ENCODE assay signal across 16 cellular contexts in the genomic region with DNA sequence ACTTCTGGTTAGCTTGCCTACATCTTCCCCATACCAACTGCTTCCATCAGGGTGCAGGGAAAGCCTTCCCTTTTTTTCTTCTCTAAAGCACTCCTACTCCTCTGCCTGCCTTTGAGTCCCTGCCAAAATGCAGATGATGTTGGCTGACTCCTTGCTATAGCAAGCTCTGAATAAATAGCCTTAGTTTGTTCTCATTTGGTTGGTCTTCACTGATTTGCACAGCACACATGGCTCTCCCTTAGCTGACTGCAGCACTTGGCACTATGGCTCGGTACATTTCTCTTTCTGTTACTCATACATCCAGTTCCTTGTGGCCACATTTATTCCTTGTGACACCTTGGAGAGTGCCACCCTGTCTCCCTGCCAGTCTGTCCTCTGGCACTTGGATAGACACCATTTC.
A peak's percentile ranks its signal among the peaks of the same experiment; 100 is the strongest.
DNase-seq lines count a peak whose midpoint lies in the region; ATAC-seq and TF ChIP-seq lines count a peak whose summit lies in the region.
"Had no signal": no experiment of that assay in that cellular context is flagged by ENCODE, and none has a peak within 500 bp of the region (broad histone marks: within the 10 kb centered on the region; RNA-seq: fewer than 3 reads in every experiment).

No MANE protein-coding gene starts in this region.

- peaks cover 2 to 15% of the 10 kb centered on the region in 2 donors for H3K9me3 Mint-ChIP-seq in effector memory CD8-positive, alpha-beta T cell

- ATAC-seq in effector memory CD8-positive, alpha-beta T cell (replicated peaks) = no peak
- no peak for ATAC-seq in GM19455 (IDR thresholded peaks at IDR 0.05; ENCODE audit: unreplicated experiment)
- no peak for ATAC-seq in esophagus mucosa
- ATAC-seq: activated CD4-positive, alpha-beta T cell treated with anti-CD3 and anti-CD28 coated beads for 36 hours; foreskin keratinocyte had no signal

- H3K27ac Mint-ChIP-seq in effector memory CD8-positive, alpha-beta T cell = no peak overlapping the region
- H3K27ac Mint-ChIP-seq: activated CD4-positive, alpha-beta T cell treated with anti-CD3 and anti-CD28 coated beads for 36 hours had no signal

- no peak overlapping the region for H3K4me3 Mint-ChIP-seq in effector memory CD8-positive, alpha-beta T cell
- H3K4me3 Mint-ChIP-seq: activated CD4-positive, alpha-beta T cell treated with anti-CD3 and anti-CD28 coated beads for 36 hours had no signal

- no peak for TF ChIP-seq CTCF in AG10803 (conservative IDR thresholded peaks at IDR 0.05; ENCODE audit: low read length)

- peak; percentile 25 for DNase-seq in AG10803 (ENCODE audit: low read depth)
- peak; percentile 16 for DNase-seq in NCI-H1092 treated with DMSO at 0.1 percent for 48 hours (lab: John Stamatoyannopoulos, UW)
- peak; percentile 47 for DNase-seq in cerebellum (ENCODE audit: low spot score)
- DNase-seq in middle frontal gyrus (ENCODE audit: extremely low spot score, low spot score) = peak; percentile 70
- no peak for DNase-seq in effector memory CD8-positive, alpha-beta T cell
- DNase-seq in NCI-H82 (lab: John Stamatoyannopoulos, UW) = no peak
- DNase-seq: activated CD4-positive, alpha-beta T cell treated with anti-CD3 and anti-CD28 coated beads for 36 hours; activated T-cell treated with anti-CD3 and anti-CD28 coated beads for 4 hours; foreskin keratinocyte; mesendoderm; MV-4-11; NCI-H69; stimulated activated CD4-positive, alpha-beta T cell treated with anti-CD3 and anti-CD28 coated beads, Interleukin-12 subunit alpha, Interleukin-12 subunit beta, amount 100 ng/mL, for 4 hours; T-helper 2 cell had no signal

- H3K4me1 Mint-ChIP-seq in effector memory CD8-positive, alpha-beta T cell (ENCODE audit: low read depth in 2 of 2) = no peaks in the 10 kb centered on the region
- H3K4me1 Mint-ChIP-seq: activated CD4-positive, alpha-beta T cell treated with anti-CD3 and anti-CD28 coated beads for 36 hours had no signal

- no peaks in the 10 kb centered on the region for H3K27me3 Mint-ChIP-seq in effector memory CD8-positive, alpha-beta T cell
- H3K27me3 Mint-ChIP-seq: activated CD4-positive, alpha-beta T cell treated with anti-CD3 and anti-CD28 coated beads for 36 hours had no signal

- no peak overlapping the region for H3K4me3 ChIP-seq in AG10803 (ENCODE audit: low read length)

- no peaks in the 10 kb centered on the region for H3K36me3 Mint-ChIP-seq in effector memory CD8-positive, alpha-beta T cell (ENCODE audit: insufficient read depth)

Comparison
In these comparisons a context has a peak if more than half of its experiments do, and no peak if none do; other contexts are left out.
1. DNase-seq: peak in AG10803 (single experiment), NCI-H1092 treated with DMSO at 0.1 percent for 48 hours (single experiment), cerebellum (single experiment) and middle frontal gyrus (single experiment); none in effector memory CD8-positive, alpha-beta T cell (0 of 3) and NCI-H82 (single experiment).